9 cellular contexts compared by ENCODE assay signal in genomic region chr15:28136203-28136895, GRCh38. TPM values are rescaled to one million over a fixed set of nuclear protein-coding genes. Genes with fewer than 3 reads are reported as not detected.
DNase-seq lines count a peak whose midpoint lies in the region; ATAC-seq lines count a peak whose summit lies in the region.
"Not testable (repeated sequence)": the region's sequence is repeated elsewhere in the genome, so short reads cannot be mapped to it uniquely, and the experiment has no call there.
"Had no signal": no experiment of that assay in that cellular context is flagged by ENCODE, and none has a peak within 500 bp of the region (broad histone marks: within the 10 kb centered on the region; RNA-seq: fewer than 3 reads in every experiment).

No MANE protein-coding gene starts in this region.

- H3K27me3 Mint-ChIP-seq in T-cell; natural killer cell treated with Interleukin-12 subunit alpha and Interleukin-12 subunit beta and Interleukin-15 and Interleukin-18, amount 100 ng/mL, for 72 hours: not testable (repeated sequence)

- CTCF ChIA-PET in T-cell (lab: Charles Lee): not testable (repeated sequence)

- H3K9me3 Mint-ChIP-seq in T-cell; natural killer cell treated with Interleukin-12 subunit alpha and Interleukin-12 subunit beta and Interleukin-15 and Interleukin-18, amount 100 ng/mL, for 72 hours: not testable (repeated sequence)

- H3K4me3 Mint-ChIP-seq in T-cell: peak overlapping the region in 2 of 3 donors; percentile 7 to 34
- H3K4me3 Mint-ChIP-seq in natural killer cell treated with Interleukin-12 subunit alpha and Interleukin-12 subunit beta and Interleukin-15 and Interleukin-18, amount 100 ng/mL, for 72 hours: peak overlapping the region; percentile 16

- POLR2A ChIA-PET in T-cell (lab: Charles Lee): not testable (repeated sequence)

- peak overlapping the region; percentile 87 to 93 for H3K27ac Mint-ChIP-seq in T-cell
- peak overlapping the region; percentile 20 to 40 for H3K27ac Mint-ChIP-seq in natural killer cell treated with Interleukin-12 subunit alpha and Interleukin-12 subunit beta and Interleukin-15 and Interleukin-18, amount 100 ng/mL, for 72 hours

- peaks cover 49% of the 10 kb centered on the region for H3K36me3 Mint-ChIP-seq in T-cell
- H3K36me3 Mint-ChIP-seq in natural killer cell treated with Interleukin-12 subunit alpha and Interleukin-12 subunit beta and Interleukin-15 and Interleukin-18, amount 100 ng/mL, for 72 hours: not testable (repeated sequence)

- ATAC-seq in GM18502 (IDR thresholded peaks at IDR 0.05; ENCODE audit: poor library complexity, unreplicated experiment): peak; percentile 100
- peak; percentile 100 for ATAC-seq in GM19351 (IDR thresholded peaks at IDR 0.05; ENCODE audit: unreplicated experiment)
- peak; percentile 98 for ATAC-seq in GM21786 (IDR thresholded peaks at IDR 0.05; ENCODE audit: unreplicated experiment)
- ATAC-seq in HG03060 (IDR thresholded peaks at IDR 0.05; ENCODE audit: low read depth, unreplicated experiment): peak; percentile 100
- ATAC-seq in HG03565 (IDR thresholded peaks at IDR 0.05; ENCODE audit: unreplicated experiment): peak; percentile 99
- peak; percentile 91 to 100 (median 92) for ATAC-seq in T-cell (replicated peaks in 1 of 4)
- peak; percentile 62 to 66 for ATAC-seq in natural killer cell treated with Interleukin-12 subunit alpha and Interleukin-12 subunit beta and Interleukin-15 and Interleukin-18, amount 100 ng/mL, for 72 hours

- DNase-seq in T-cell (peak in 16 of 34 experiments; percentile 6 to 52 (median 20)), activated T-helper 1 cell treated with Interleukin-2 at 50 U/mL for 16 hours (ENCODE audit: low read depth) (peak; percentile 18)
- DNase-seq in natural killer cell treated with Interleukin-12 subunit alpha and Interleukin-12 subunit beta and Interleukin-15 and Interleukin-18, amount 100 ng/mL, for 72 hours (ENCODE audit: low spot score): not testable (repeated sequence)

- peaks cover 27 to 36% (median 32%) of the 10 kb centered on the region in 3 donors for H3K4me1 Mint-ChIP-seq in T-cell
- not testable (repeated sequence) for H3K4me1 Mint-ChIP-seq in natural killer cell treated with Interleukin-12 subunit alpha and Interleukin-12 subunit beta and Interleukin-15 and Interleukin-18, amount 100 ng/mL, for 72 hours (ENCODE audit: low read depth in 2 of 2)

RNA-seq across cellular contexts. Expression of gene OCA2, which starts 37.2 kb away (rescaled TPM):
- total RNA-seq in T-cell: under 1 TPM in 2 of 5 donors, not detected in 3; 0.19 to 0.67 TPM
- not detected for total RNA-seq in natural killer cell treated with Interleukin-12 subunit alpha and Interleukin-12 subunit beta and Interleukin-15 and Interleukin-18, amount 100 ng/mL, for 72 hours
- total RNA-seq: mesenteric fat pad had no signal
